ENCODE assay signal across 1 cellular context in the genomic region with DNA sequence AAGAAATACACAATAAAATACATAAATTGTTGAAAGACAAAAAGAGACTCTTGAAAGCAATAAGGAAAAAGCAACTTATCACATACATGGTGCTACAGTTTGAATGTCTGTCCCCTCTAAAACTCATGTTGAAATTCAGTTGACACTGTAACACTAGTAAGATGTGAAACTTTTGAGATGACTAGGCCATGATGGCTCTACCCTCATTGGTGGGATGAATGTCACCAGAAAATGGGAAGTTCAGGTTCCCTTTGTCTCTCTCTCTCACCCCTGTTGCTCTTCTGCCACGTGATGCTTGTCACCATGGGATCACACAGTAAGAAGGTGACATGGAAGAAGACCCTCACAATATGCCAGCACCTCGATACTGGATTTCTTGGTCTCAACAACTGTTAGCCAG.
TF ChIP-seq lines count a peak whose summit lies in the region.

No MANE protein-coding gene starts in this region.

TF ChIP-seq in HepG2, 621 proteins besides CTCF, POLR2A, EP300 and RAD21:
- TF ChIP-seq, protein P1, sequence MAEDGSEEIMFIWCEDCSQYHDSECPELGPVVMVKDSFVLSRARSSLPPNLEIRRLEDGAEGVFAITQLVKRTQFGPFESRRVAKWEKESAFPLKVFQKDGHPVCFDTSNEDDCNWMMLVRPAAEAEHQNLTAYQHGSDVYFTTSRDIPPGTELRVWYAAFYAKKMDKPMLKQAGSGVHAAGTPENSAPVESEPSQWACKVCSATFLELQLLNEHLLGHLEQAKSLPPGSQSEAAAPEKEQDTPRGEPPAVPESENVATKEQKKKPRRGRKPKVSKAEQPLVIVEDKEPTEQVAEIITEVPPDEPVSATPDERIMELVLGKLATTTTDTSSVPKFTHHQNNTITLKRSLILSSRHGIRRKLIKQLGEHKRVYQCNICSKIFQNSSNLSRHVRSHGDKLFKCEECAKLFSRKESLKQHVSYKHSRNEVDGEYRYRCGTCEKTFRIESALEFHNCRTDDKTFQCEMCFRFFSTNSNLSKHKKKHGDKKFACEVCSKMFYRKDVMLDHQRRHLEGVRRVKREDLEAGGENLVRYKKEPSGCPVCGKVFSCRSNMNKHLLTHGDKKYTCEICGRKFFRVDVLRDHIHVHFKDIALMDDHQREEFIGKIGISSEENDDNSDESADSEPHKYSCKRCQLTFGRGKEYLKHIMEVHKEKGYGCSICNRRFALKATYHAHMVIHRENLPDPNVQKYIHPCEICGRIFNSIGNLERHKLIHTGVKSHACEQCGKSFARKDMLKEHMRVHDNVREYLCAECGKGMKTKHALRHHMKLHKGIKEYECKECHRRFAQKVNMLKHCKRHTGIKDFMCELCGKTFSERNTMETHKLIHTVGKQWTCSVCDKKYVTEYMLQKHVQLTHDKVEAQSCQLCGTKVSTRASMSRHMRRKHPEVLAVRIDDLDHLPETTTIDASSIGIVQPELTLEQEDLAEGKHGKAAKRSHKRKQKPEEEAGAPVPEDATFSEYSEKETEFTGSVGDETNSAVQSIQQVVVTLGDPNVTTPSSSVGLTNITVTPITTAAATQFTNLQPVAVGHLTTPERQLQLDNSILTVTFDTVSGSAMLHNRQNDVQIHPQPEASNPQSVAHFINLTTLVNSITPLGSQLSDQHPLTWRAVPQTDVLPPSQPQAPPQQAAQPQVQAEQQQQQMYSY (CRISPR knock-in tag; IDR thresholded peaks at IDR 0.05), result no peak
- no peak for TF ChIP-seq TAF15 (IDR thresholded peaks at IDR 0.05; ENCODE audit: low read depth, low read length, poor library complexity, severe bottlenecking)
- TF ChIP-seq, protein P2, sequence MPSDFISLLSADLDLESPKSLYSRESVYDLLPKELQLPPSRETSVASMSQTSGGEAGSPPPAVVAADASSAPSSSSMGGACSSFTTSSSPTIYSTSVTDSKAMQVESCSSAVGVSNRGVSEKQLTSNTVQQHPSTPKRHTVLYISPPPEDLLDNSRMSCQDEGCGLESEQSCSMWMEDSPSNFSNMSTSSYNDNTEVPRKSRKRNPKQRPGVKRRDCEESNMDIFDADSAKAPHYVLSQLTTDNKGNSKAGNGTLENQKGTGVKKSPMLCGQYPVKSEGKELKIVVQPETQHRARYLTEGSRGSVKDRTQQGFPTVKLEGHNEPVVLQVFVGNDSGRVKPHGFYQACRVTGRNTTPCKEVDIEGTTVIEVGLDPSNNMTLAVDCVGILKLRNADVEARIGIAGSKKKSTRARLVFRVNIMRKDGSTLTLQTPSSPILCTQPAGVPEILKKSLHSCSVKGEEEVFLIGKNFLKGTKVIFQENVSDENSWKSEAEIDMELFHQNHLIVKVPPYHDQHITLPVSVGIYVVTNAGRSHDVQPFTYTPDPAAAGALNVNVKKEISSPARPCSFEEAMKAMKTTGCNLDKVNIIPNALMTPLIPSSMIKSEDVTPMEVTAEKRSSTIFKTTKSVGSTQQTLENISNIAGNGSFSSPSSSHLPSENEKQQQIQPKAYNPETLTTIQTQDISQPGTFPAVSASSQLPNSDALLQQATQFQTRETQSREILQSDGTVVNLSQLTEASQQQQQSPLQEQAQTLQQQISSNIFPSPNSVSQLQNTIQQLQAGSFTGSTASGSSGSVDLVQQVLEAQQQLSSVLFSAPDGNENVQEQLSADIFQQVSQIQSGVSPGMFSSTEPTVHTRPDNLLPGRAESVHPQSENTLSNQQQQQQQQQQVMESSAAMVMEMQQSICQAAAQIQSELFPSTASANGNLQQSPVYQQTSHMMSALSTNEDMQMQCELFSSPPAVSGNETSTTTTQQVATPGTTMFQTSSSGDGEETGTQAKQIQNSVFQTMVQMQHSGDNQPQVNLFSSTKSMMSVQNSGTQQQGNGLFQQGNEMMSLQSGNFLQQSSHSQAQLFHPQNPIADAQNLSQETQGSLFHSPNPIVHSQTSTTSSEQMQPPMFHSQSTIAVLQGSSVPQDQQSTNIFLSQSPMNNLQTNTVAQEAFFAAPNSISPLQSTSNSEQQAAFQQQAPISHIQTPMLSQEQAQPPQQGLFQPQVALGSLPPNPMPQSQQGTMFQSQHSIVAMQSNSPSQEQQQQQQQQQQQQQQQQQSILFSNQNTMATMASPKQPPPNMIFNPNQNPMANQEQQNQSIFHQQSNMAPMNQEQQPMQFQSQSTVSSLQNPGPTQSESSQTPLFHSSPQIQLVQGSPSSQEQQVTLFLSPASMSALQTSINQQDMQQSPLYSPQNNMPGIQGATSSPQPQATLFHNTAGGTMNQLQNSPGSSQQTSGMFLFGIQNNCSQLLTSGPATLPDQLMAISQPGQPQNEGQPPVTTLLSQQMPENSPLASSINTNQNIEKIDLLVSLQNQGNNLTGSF (CRISPR knock-in tag; IDR thresholded peaks at IDR 0.05), result no peak
- TF ChIP-seq, protein P3, sequence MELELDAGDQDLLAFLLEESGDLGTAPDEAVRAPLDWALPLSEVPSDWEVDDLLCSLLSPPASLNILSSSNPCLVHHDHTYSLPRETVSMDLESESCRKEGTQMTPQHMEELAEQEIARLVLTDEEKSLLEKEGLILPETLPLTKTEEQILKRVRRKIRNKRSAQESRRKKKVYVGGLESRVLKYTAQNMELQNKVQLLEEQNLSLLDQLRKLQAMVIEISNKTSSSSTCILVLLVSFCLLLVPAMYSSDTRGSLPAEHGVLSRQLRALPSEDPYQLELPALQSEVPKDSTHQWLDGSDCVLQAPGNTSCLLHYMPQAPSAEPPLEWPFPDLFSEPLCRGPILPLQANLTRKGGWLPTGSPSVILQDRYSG (CRISPR knock-in tag; IDR thresholded peaks at IDR 0.05), result no peak
- no peak for TF ChIP-seq ZNF138 (CRISPR knock-in tag; IDR thresholded peaks at IDR 0.05; ENCODE audit: low read depth)
- no peak for TF ChIP-seq ZBTB21 (CRISPR knock-in tag; IDR thresholded peaks at IDR 0.05)
- no peak for TF ChIP-seq TSC22D2 (CRISPR knock-in tag; IDR thresholded peaks at IDR 0.05; ENCODE audit: borderline replicate concordance)
- no peak for TF ChIP-seq ZFP36L1 (CRISPR knock-in tag; IDR thresholded peaks at IDR 0.05)
- TF ChIP-seq ZSCAN31 (CRISPR knock-in tag; IDR thresholded peaks at IDR 0.05; ENCODE audit: low read depth), result no peak
- TF ChIP-seq SMAD9 (CRISPR knock-in tag; IDR thresholded peaks at IDR 0.05), result no peak
- no peak for TF ChIP-seq NPAS2 (CRISPR knock-in tag; IDR thresholded peaks at IDR 0.05; ENCODE audit: borderline replicate concordance)
- TF ChIP-seq ETV5 (CRISPR knock-in tag; IDR thresholded peaks at IDR 0.05; ENCODE audit: borderline replicate concordance), result no peak
- TF ChIP-seq DPF2 (CRISPR knock-in tag; IDR thresholded peaks at IDR 0.05; ENCODE audit: borderline replicate concordance, low read depth), result no peak
- TF ChIP-seq, protein P4, sequence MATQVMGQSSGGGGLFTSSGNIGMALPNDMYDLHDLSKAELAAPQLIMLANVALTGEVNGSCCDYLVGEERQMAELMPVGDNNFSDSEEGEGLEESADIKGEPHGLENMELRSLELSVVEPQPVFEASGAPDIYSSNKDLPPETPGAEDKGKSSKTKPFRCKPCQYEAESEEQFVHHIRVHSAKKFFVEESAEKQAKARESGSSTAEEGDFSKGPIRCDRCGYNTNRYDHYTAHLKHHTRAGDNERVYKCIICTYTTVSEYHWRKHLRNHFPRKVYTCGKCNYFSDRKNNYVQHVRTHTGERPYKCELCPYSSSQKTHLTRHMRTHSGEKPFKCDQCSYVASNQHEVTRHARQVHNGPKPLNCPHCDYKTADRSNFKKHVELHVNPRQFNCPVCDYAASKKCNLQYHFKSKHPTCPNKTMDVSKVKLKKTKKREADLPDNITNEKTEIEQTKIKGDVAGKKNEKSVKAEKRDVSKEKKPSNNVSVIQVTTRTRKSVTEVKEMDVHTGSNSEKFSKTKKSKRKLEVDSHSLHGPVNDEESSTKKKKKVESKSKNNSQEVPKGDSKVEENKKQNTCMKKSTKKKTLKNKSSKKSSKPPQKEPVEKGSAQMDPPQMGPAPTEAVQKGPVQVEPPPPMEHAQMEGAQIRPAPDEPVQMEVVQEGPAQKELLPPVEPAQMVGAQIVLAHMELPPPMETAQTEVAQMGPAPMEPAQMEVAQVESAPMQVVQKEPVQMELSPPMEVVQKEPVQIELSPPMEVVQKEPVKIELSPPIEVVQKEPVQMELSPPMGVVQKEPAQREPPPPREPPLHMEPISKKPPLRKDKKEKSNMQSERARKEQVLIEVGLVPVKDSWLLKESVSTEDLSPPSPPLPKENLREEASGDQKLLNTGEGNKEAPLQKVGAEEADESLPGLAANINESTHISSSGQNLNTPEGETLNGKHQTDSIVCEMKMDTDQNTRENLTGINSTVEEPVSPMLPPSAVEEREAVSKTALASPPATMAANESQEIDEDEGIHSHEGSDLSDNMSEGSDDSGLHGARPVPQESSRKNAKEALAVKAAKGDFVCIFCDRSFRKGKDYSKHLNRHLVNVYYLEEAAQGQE (IDR thresholded peaks at IDR 0.05; ENCODE audit: borderline replicate concordance in 1 of 2, low read depth in 1 of 2, low read length in 2 of 2), result no peak
- TF ChIP-seq U2AF2 (IDR thresholded peaks at IDR 0.05; ENCODE audit: low read depth, low read length), result no peak
